Comparison of ENCODE assay signal across 1 cellular context in the genomic region with DNA sequence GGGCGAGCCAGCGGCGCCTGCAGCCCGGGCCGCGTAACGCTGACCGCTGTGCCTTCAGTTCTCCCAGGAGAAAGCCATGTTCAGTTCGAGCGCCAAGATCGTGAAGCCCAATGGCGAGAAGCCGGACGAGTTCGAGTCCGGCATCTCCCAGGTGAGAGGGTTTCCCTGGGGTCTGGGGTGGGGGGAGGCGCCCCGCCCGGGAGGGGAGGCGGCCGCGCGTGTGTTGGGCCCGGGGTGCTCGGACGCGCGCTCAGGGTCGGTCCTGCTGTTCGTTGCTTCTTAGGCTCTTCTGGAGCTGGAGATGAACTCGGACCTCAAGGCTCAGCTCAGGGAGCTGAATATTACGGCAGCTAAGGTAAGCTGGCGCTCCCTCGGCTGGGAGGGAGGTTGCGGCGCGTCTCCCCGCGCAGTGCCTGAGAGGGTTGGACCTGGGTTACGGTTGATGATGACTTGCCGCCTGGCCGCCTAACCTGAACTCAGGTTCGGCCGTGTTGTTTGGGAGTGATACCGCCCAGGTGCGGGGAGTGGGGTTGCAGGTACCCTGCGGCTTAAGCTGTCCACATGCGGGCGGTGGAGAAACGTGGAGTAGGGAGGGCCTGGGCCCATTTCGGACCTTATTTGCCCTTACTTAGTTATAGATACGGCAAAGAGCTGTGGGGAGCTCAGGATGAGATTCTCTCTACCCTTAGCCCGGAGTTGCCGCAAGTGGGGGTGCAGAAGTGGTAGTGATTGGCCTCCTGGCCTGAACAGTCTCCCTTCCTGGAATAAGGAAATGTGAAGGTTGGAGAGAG.
A peak's percentile ranks its signal among the peaks of the same experiment; 100 is the strongest.
TF ChIP-seq lines count a peak whose summit lies in the region.

No MANE protein-coding gene starts in this region.

TF ChIP-seq in HepG2, 621 proteins besides CTCF, POLR2A, EP300 and RAD21 (continued from another document and continues in another):
- TF ChIP-seq, protein P1, sequence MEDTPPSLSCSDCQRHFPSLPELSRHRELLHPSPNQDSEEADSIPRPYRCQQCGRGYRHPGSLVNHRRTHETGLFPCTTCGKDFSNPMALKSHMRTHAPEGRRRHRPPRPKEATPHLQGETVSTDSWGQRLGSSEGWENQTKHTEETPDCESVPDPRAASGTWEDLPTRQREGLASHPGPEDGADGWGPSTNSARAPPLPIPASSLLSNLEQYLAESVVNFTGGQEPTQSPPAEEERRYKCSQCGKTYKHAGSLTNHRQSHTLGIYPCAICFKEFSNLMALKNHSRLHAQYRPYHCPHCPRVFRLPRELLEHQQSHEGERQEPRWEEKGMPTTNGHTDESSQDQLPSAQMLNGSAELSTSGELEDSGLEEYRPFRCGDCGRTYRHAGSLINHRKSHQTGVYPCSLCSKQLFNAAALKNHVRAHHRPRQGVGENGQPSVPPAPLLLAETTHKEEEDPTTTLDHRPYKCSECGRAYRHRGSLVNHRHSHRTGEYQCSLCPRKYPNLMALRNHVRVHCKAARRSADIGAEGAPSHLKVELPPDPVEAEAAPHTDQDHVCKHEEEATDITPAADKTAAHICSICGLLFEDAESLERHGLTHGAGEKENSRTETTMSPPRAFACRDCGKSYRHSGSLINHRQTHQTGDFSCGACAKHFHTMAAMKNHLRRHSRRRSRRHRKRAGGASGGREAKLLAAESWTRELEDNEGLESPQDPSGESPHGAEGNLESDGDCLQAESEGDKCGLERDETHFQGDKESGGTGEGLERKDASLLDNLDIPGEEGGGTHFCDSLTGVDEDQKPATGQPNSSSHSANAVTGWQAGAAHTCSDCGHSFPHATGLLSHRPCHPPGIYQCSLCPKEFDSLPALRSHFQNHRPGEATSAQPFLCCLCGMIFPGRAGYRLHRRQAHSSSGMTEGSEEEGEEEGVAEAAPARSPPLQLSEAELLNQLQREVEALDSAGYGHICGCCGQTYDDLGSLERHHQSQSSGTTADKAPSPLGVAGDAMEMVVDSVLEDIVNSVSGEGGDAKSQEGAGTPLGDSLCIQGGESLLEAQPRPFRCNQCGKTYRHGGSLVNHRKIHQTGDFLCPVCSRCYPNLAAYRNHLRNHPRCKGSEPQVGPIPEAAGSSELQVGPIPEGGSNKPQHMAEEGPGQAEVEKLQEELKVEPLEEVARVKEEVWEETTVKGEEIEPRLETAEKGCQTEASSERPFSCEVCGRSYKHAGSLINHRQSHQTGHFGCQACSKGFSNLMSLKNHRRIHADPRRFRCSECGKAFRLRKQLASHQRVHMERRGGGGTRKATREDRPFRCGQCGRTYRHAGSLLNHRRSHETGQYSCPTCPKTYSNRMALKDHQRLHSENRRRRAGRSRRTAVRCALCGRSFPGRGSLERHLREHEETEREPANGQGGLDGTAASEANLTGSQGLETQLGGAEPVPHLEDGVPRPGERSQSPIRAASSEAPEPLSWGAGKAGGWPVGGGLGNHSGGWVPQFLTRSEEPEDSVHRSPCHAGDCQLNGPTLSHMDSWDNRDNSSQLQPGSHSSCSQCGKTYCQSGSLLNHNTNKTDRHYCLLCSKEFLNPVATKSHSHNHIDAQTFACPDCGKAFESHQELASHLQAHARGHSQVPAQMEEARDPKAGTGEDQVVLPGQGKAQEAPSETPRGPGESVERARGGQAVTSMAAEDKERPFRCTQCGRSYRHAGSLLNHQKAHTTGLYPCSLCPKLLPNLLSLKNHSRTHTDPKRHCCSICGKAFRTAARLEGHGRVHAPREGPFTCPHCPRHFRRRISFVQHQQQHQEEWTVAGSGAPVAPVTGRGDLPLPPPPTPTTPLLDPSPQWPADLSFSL (CRISPR knock-in tag; IDR thresholded peaks at IDR 0.05) = no peak
- TF ChIP-seq ARHGAP35 (CRISPR knock-in tag; IDR thresholded peaks at IDR 0.05; ENCODE audit: borderline replicate concordance) (0 out of 2 replicates have a peak, but pooled peaks have one; percentile 40), ZFYVE20 (CRISPR knock-in tag; IDR thresholded peaks at IDR 0.05; ENCODE audit: borderline replicate concordance, low read depth) (peak; percentile 63; the same call in 1 of the 2 replicates), YEATS4 (CRISPR knock-in tag; IDR thresholded peaks at IDR 0.05; ENCODE audit: borderline replicate concordance) (no peak), SUZ12 (IDR thresholded peaks at IDR 0.05; ENCODE audit: low read depth, low read length) (no peak), ZSCAN29 (CRISPR knock-in tag; conservative IDR thresholded peaks at IDR 0.05) (no peak), ZKSCAN5 (CRISPR knock-in tag; IDR thresholded peaks at IDR 0.05) (0 out of 2 replicates have a peak, but pooled peaks have one; percentile 65), MAFF (IDR thresholded peaks at IDR 0.05; ENCODE audit: low read depth, low read length) (no peak), ATAD3A (CRISPR knock-in tag; IDR thresholded peaks at IDR 0.05) (no peak), ZNF678 (CRISPR knock-in tag; IDR thresholded peaks at IDR 0.05) (no peak; the same call in 1 of the 2 replicates), HOXD1 (CRISPR knock-in tag; IDR thresholded peaks at IDR 0.05) (no peak), MED8 (CRISPR knock-in tag; IDR thresholded peaks at IDR 0.05; ENCODE audit: insufficient replicate concordance) (no peak), ZNF263 (CRISPR knock-in tag; IDR thresholded peaks at IDR 0.05) (peak; percentile 28; the same call in 1 of the 2 replicates), SMAD1 (CRISPR knock-in tag; IDR thresholded peaks at IDR 0.05; ENCODE audit: borderline replicate concordance, low read depth) (no peak; the same call in 1 of the 2 replicates), TBX3 (IDR thresholded peaks at IDR 0.05; ENCODE audit: borderline replicate concordance) (no peak), ZNF703 (CRISPR knock-in tag; IDR thresholded peaks at IDR 0.05; ENCODE audit: borderline replicate concordance) (no peak; the same call in 1 of the 2 replicates), HCFC1 (IDR thresholded peaks at IDR 0.05; ENCODE audit: low read depth, low read length) (no peak), FOXA3 (CRISPR knock-in tag; IDR thresholded peaks at IDR 0.05) (no peak), ZNF326 (CRISPR knock-in tag; IDR thresholded peaks at IDR 0.05; ENCODE audit: borderline replicate concordance) (no peak), ZNF572 (CRISPR knock-in tag; IDR thresholded peaks at IDR 0.05) (0 out of 2 replicates have a peak, but pooled peaks have one; percentile 80), IRX3 (CRISPR knock-in tag; IDR thresholded peaks at IDR 0.05; ENCODE audit: borderline replicate concordance, low read depth) (no peak), REL (CRISPR knock-in tag; conservative IDR thresholded peaks at IDR 0.05) (no peak), FOSL1 (CRISPR knock-in tag; IDR thresholded peaks at IDR 0.05; ENCODE audit: borderline replicate concordance) (no peak)
- TF ChIP-seq, protein P2, sequence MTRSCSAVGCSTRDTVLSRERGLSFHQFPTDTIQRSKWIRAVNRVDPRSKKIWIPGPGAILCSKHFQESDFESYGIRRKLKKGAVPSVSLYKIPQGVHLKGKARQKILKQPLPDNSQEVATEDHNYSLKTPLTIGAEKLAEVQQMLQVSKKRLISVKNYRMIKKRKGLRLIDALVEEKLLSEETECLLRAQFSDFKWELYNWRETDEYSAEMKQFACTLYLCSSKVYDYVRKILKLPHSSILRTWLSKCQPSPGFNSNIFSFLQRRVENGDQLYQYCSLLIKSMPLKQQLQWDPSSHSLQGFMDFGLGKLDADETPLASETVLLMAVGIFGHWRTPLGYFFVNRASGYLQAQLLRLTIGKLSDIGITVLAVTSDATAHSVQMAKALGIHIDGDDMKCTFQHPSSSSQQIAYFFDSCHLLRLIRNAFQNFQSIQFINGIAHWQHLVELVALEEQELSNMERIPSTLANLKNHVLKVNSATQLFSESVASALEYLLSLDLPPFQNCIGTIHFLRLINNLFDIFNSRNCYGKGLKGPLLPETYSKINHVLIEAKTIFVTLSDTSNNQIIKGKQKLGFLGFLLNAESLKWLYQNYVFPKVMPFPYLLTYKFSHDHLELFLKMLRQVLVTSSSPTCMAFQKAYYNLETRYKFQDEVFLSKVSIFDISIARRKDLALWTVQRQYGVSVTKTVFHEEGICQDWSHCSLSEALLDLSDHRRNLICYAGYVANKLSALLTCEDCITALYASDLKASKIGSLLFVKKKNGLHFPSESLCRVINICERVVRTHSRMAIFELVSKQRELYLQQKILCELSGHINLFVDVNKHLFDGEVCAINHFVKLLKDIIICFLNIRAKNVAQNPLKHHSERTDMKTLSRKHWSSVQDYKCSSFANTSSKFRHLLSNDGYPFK (CRISPR knock-in tag; IDR thresholded peaks at IDR 0.05; ENCODE audit: borderline replicate concordance) = no peak
- TF ChIP-seq, protein P3, sequence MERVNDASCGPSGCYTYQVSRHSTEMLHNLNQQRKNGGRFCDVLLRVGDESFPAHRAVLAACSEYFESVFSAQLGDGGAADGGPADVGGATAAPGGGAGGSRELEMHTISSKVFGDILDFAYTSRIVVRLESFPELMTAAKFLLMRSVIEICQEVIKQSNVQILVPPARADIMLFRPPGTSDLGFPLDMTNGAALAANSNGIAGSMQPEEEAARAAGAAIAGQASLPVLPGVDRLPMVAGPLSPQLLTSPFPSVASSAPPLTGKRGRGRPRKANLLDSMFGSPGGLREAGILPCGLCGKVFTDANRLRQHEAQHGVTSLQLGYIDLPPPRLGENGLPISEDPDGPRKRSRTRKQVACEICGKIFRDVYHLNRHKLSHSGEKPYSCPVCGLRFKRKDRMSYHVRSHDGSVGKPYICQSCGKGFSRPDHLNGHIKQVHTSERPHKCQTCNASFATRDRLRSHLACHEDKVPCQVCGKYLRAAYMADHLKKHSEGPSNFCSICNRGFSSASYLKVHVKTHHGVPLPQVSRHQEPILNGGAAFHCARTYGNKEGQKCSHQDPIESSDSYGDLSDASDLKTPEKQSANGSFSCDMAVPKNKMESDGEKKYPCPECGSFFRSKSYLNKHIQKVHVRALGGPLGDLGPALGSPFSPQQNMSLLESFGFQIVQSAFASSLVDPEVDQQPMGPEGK (CRISPR knock-in tag; IDR thresholded peaks at IDR 0.05) = 0 out of 2 replicates have a peak, but pooled peaks have one; percentile 24
- TF ChIP-seq, protein P4, sequence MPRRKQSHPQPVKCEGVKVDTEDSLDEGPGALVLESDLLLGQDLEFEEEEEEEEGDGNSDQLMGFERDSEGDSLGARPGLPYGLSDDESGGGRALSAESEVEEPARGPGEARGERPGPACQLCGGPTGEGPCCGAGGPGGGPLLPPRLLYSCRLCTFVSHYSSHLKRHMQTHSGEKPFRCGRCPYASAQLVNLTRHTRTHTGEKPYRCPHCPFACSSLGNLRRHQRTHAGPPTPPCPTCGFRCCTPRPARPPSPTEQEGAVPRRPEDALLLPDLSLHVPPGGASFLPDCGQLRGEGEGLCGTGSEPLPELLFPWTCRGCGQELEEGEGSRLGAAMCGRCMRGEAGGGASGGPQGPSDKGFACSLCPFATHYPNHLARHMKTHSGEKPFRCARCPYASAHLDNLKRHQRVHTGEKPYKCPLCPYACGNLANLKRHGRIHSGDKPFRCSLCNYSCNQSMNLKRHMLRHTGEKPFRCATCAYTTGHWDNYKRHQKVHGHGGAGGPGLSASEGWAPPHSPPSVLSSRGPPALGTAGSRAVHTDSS (CRISPR knock-in tag; conservative IDR thresholded peaks at IDR 0.05) = no peak
- TF ChIP-seq, protein P5, sequence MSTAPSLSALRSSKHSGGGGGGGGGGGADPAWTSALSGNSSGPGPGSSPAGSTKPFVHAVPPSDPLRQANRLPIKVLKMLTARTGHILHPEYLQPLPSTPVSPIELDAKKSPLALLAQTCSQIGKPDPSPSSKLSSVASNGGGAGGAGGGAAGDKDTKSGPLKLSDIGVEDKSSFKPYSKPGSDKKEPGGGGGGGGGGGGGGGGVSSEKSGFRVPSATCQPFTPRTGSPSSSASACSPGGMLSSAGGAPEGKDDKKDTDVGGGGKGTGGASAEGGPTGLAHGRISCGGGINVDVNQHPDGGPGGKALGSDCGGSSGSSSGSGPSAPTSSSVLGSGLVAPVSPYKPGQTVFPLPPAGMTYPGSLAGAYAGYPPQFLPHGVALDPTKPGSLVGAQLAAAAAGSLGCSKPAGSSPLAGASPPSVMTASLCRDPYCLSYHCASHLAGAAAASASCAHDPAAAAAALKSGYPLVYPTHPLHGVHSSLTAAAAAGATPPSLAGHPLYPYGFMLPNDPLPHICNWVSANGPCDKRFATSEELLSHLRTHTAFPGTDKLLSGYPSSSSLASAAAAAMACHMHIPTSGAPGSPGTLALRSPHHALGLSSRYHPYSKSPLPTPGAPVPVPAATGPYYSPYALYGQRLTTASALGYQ (CRISPR knock-in tag; IDR thresholded peaks at IDR 0.05) = no peak
- TF ChIP-seq, protein P6, sequence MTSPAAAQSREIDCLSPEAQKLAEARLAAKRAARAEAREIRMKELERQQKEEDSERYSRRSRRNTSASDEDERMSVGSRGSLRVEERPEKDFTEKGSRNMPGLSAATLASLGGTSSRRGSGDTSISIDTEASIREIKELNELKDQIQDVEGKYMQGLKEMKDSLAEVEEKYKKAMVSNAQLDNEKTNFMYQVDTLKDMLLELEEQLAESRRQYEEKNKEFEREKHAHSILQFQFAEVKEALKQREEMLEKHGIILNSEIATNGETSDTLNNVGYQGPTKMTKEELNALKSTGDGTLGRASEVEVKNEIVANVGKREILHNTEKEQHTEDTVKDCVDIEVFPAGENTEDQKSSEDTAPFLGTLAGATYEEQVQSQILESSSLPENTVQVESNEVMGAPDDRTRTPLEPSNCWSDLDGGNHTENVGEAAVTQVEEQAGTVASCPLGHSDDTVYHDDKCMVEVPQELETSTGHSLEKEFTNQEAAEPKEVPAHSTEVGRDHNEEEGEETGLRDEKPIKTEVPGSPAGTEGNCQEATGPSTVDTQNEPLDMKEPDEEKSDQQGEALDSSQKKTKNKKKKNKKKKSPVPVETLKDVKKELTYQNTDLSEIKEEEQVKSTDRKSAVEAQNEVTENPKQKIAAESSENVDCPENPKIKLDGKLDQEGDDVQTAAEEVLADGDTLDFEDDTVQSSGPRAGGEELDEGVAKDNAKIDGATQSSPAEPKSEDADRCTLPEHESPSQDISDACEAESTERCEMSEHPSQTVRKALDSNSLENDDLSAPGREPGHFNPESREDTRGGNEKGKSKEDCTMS (CRISPR knock-in tag; conservative IDR thresholded peaks at IDR 0.05) = no peak
- TF ChIP-seq, protein P7, sequence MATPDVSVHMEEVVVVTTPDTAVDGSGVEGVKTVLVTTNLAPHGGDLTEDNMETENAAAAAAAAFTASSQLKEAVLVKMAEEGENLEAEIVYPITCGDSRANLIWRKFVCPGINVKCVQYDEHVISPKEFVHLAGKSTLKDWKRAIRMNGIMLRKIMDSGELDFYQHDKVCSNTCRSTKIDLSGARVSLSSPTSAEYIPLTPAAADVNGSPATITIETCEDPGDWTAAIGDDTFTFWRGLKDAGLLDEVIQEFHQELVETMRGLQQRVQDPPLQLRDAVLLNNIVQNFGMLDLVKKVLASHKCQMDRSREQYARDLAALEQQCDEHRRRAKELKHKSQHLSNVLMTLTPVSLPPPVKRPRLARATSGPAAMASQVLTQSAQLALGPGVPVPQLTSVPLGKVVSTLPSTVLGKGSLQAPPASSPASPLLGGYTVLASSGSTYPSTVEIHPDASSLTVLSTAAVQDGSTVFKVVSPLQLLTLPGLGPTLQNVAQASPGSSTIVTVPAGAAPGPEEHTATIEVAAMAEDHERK (CRISPR knock-in tag; IDR thresholded peaks at IDR 0.05; ENCODE audit: low read depth) = no peak
- TF ChIP-seq, protein P8, sequence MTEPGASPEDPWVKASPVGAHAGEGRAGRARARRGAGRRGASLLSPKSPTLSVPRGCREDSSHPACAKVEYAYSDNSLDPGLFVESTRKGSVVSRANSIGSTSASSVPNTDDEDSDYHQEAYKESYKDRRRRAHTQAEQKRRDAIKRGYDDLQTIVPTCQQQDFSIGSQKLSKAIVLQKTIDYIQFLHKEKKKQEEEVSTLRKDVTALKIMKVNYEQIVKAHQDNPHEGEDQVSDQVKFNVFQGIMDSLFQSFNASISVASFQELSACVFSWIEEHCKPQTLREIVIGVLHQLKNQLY (CRISPR knock-in tag; IDR thresholded peaks at IDR 0.05) = peak; percentile 24; the same call in 1 of the 2 replicates
